In the genomic region with DNA sequence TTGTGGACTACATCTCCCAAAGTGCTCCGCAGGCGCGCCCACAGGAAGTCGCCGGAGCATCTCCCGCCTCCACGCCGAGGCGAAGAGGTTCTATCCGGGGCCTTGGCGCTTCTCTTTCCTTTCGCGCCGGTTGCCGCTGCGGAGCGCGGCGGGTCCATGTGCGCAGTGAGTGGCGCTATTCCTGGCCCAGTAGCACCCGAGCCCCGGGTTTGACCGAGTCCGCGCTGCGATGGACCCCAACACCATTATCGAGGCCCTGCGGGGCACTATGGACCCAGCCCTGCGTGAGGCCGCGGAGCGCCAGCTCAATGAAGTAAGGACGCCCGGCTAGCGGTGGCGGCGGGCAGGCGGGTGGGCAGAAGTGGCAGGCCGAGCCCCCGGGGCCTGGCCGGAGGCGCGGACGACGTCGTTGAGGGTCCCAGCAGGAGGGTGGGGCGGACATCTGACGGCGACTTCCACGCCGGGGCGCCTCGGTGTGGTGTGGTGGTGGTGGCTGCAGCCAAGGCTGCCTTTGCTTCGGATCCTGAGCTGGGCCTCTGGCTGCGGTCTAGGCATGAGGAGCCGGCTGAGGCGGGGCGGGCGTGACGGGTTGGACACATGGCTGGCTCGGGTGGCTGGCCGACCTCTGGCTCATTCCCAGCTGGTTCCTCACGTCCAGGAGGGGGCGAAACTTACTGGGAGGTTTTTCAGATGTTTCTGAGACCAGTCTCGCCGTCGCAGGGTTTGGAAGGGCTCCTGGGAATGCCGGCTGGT, we compare ENCODE assay signal across 8 cellular contexts. TPM values are rescaled to one million over a fixed set of nuclear protein-coding genes. Genes with fewer than 3 reads are reported as not detected.
DNase-seq lines count a peak whose midpoint lies in the region; ATAC-seq, FAIRE-seq and TF ChIP-seq lines count a peak whose summit lies in the region.

Gene IPO7, plus strand, starts transcription at position 118 of the 753 bp plus-strand sequence. Its CDS starts 112 bp downstream, at position 230.

- no peaks in the 10 kb centered on the region for H3F3A ChIP-seq in Loucy (ENCODE audit: low read depth)

- peaks cover 29% of the 10 kb centered on the region for H3K4me1 ChIP-seq in Loucy (ENCODE audit: insufficient read depth, low read length, poor library complexity, severe bottlenecking)
- H3K4me1 ChIP-seq in gastroesophageal sphincter = peaks cover 0 to 77% (median 6%) of the 10 kb centered on the region in 3 donors
- H3K4me1 ChIP-seq in suprapubic skin = peaks cover 32% of the 10 kb centered on the region

- H3K9me3 ChIP-seq in Loucy (ENCODE audit: insufficient read depth, low read depth, low read length) = no peaks in the 10 kb centered on the region
- H3K9me3 ChIP-seq in gastroesophageal sphincter = no peaks in the 10 kb centered on the region
- H3K9me3 ChIP-seq in suprapubic skin = no peaks in the 10 kb centered on the region

- in situ Hi-C loops in SK-MEL-5 (cut with HindIII; ENCODE audit: low pct_unique_long_range_greater_than_20kb, low sequenced_read_pairs) = no loop called here

- DNase-seq in H7 = peak; percentile 93
- DNase-seq in SK-MEL-5 (ENCODE audit: low read depth, low spot score) = peak; percentile 93
- peak; percentile 92 for DNase-seq in activated naive CD4-positive, alpha-beta T cell treated with Interleukin-2 at 50 U/mL for 16 hours
- peak in 55 of 56 donors; percentile 31 to 96 (median 86) for DNase-seq in nucleus accumbens (lab: John Stamatoyannopoulos, UW)
- DNase-seq in suprapubic skin (ENCODE audit: low spot score in 2 of 2) = peak; percentile 92

- TF ChIP-seq EP300 in gastroesophageal sphincter (IDR thresholded peaks at IDR 0.05) (no peak), suprapubic skin (IDR thresholded peaks at IDR 0.05) (no peak)

- H3K4me3 ChIP-seq in H7 (ENCODE audit: insufficient read depth, low read depth, low read length) (peak within 1 kb of the TSS; percentile 99), Loucy (ENCODE audit: low read length, poor library complexity, severe bottlenecking) (peak within 1 kb of the TSS; percentile 91), gastroesophageal sphincter (peak within 1 kb of the TSS; percentile 69 to 82), suprapubic skin (peak within 1 kb of the TSS; percentile 78)

- H3K27ac ChIP-seq in gastroesophageal sphincter = peak within 1 kb of the TSS; percentile 85 to 97 (median 96)
- peak within 1 kb of the TSS; percentile 96 for H3K27ac ChIP-seq in suprapubic skin

- peak; percentile 95 for ATAC-seq in gastroesophageal sphincter

- TF ChIP-seq POLR2A in gastroesophageal sphincter (IDR thresholded peaks at IDR 0.05) (peak; percentile 84), suprapubic skin (IDR thresholded peaks at IDR 0.05) (peak; percentile 9 to 74)

- peak within 1 kb of the TSS; percentile 95 for H2AFZ ChIP-seq in Loucy (ENCODE audit: low read length)

- no peaks in the 10 kb centered on the region for H3K9me2 ChIP-seq in Loucy (replicated peaks; ENCODE audit: low read depth, low read length)

- H4K20me1 ChIP-seq in Loucy (ENCODE audit: insufficient read depth, low read length, poor library complexity, severe bottlenecking) = peaks cover 44% of the 10 kb centered on the region

- H3K79me2 ChIP-seq in Loucy (ENCODE audit: insufficient read depth, low read length) = peaks cover 50% of the 10 kb centered on the region

- peak within 1 kb of the TSS; percentile 95 for H3K9ac ChIP-seq in Loucy (ENCODE audit: low read depth, low read length, poor library complexity, severe bottlenecking)

- peak within 1 kb of the TSS; percentile 99 for H3K4me2 ChIP-seq in Loucy (ENCODE audit: low read depth, low read length, poor library complexity, severe bottlenecking)

- peak; percentile 95 for FAIRE-seq in G401.6 (lab: Jason Lieb, UNC)

- TF ChIP-seq CTCF in Loucy (conservative IDR thresholded peaks at IDR 0.05; ENCODE audit: low read length) = no peak
- peak in 3 of 4 experiments; percentile 8 to 53 (median 32) for TF ChIP-seq CTCF in gastroesophageal sphincter (IDR thresholded peaks at IDR 0.05)
- peak in 1 of 2 donors; percentile 26 for TF ChIP-seq CTCF in suprapubic skin (IDR thresholded peaks at IDR 0.05)

- WGBS in gastroesophageal sphincter (ENCODE audit: low coverage in 1 of 2), 2 donors = 0% methylated on average over 3 of the region's 69 CpGs; no CpG with 5 or more reads in 1 of the 2 donors
- under 1% methylated on average over 20 of the region's 69 CpGs for WGBS in suprapubic skin

- H3K36me3 ChIP-seq in H7 (replicated peaks; ENCODE audit: control insufficient read depth, insufficient read depth, low read length) (0 out of 2 replicates have a peak, but pooled peaks cover 1% of the 10 kb centered on the region), Loucy (ENCODE audit: insufficient read depth, low read length) (no peaks in the 10 kb centered on the region), gastroesophageal sphincter (no peaks in the 10 kb centered on the region), suprapubic skin (no peaks in the 10 kb centered on the region)

- H3K27me3 ChIP-seq in H7 (ENCODE audit: control insufficient read depth, insufficient read depth, low read length) = no peaks in the 10 kb centered on the region
- no peaks in the 10 kb centered on the region for H3K27me3 ChIP-seq in Loucy (ENCODE audit: insufficient read depth, low read length, poor library complexity, severe bottlenecking)
- no peaks in the 10 kb centered on the region for H3K27me3 ChIP-seq in gastroesophageal sphincter
- H3K27me3 ChIP-seq in suprapubic skin = no peaks in the 10 kb centered on the region

RNA-seq across cellular contexts. Expression of gene IPO7, which starts in this region (rescaled TPM):
- total RNA-seq in H7 (2014; rRNA removed; shearing (Covaris generic)) = 147 and 226 TPM in 2 replicates
- 177 and 200 TPM in 2 replicates for total RNA-seq in SK-MEL-5 (2014; rRNA removed; shearing (Covaris generic))
- 112 and 160 TPM in 2 replicates for polyA plus RNA-seq in SK-MEL-5 (2015; cell fraction: cytosol; rRNA removed)
- 79.5 and 82.6 TPM in 2 replicates for polyA plus RNA-seq in SK-MEL-5 (2015; cell fraction: nucleus; rRNA removed)
- total RNA-seq in gastroesophageal sphincter (100 to 1,000 TPM; 126 to 150 (median 136) TPM), suprapubic skin (100 to 1,000 TPM in 1 of 4 donors, 10 to 100 TPM in 3; 68.6 to 123 (median 82.8) TPM)

Comparison
In these comparisons a context has a peak if more than half of its experiments do, and no peak if none do; other contexts are left out.
1. Peak in every context shown above with its lines: DNase-seq, ATAC-seq, H3K4me3 ChIP-seq and H3K27ac ChIP-seq.